21 cellular contexts compared by ENCODE assay signal in the genomic region with DNA sequence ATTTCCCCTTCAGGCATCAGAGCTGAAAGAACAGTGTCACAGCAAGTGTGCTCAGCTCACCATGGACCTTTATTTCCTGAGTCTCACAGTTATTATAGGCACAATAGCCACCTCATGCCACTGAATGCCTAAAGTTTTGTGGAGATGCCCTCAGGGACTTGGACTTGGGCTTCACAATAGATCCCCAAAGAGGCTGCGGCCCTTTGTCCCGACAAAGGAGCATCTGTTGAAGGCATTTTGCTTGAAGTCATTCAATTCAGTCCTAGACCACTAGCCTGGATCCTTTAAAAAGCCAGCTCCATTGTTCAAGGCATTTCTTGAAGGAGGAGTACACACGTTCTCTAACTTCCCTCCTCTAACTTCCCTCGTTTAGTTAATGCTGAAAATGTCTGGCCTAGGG.
DNase-seq lines count a peak whose midpoint lies in the region; ATAC-seq and TF ChIP-seq lines count a peak whose summit lies in the region.
"Had no signal": no experiment of that assay in that cellular context is flagged by ENCODE, and none has a peak within 500 bp of the region (broad histone marks: within the 10 kb centered on the region; RNA-seq: fewer than 3 reads in every experiment).

No MANE protein-coding gene starts in this region.

- H3K9ac ChIP-seq in mesendoderm (ENCODE audit: low read length) = no peak overlapping the region

- no peak overlapping the region for H4K5ac ChIP-seq in mesendoderm (ENCODE audit: low read length)

- H2BK5ac ChIP-seq in mesendoderm (ENCODE audit: low read length) = no peak overlapping the region

- no peaks in the 10 kb centered on the region for H3K79me2 ChIP-seq in mesendoderm (ENCODE audit: control insufficient read depth, insufficient read depth, low read length)

- no peak overlapping the region for H3K23ac ChIP-seq in mesendoderm (ENCODE audit: low read length)

- no peaks in the 10 kb centered on the region for H3K4me1 ChIP-seq in mesendoderm (ENCODE audit: control insufficient read depth, low read depth, low read length)
- H3K4me1 ChIP-seq: BE2C had no signal

- H3K27me3 Mint-ChIP-seq in WTC11 (ENCODE audit: low read depth) = no peaks in the 10 kb centered on the region
- H3K27me3 Mint-ChIP-seq: CD4-positive, CD25-positive, alpha-beta regulatory T cell; CD8-positive, alpha-beta memory T cell; IgD-negative memory B cell had no signal

- peak; percentile 50; the same call in 1 of the 2 replicates for ATAC-seq in WTC11
- ATAC-seq: HepG2 had no signal

- no peaks in the 10 kb centered on the region for H3K9me3 Mint-ChIP-seq in WTC11
- H3K9me3 Mint-ChIP-seq: H9 had no signal

- WGBS in mesendoderm (ENCODE audit: extremely low coverage, insufficient coverage, low lambda C conversion rate) = no CpG with 5 or more reads among the region's 4 CpGs

- no peak overlapping the region for H3K27ac ChIP-seq in mesendoderm (ENCODE audit: low read depth, low read length)

- H3K79me1 ChIP-seq in mesendoderm (ENCODE audit: low read length) = no peaks in the 10 kb centered on the region

- H2BK120ac ChIP-seq in mesendoderm (ENCODE audit: low read depth, low read length) = no peak overlapping the region

- H3K27ac Mint-ChIP-seq in WTC11 = no peak overlapping the region
- H3K27ac Mint-ChIP-seq: CD4-positive, CD25-positive, alpha-beta regulatory T cell; CD8-positive, alpha-beta memory T cell; H9; IgD-negative memory B cell had no signal

- POLR2A ChIA-PET in WTC11 (lab: Charles Lee) = no interaction called here

- no peaks in the 10 kb centered on the region for H3K27me3 ChIP-seq in mesendoderm (ENCODE audit: insufficient read depth, low read length, poor library complexity)
- H3K27me3 ChIP-seq: BE2C had no signal

- H3K4ac ChIP-seq in mesendoderm (ENCODE audit: low read depth, low read length) = no peak overlapping the region

- no peak overlapping the region for H3K18ac ChIP-seq in mesendoderm (ENCODE audit: low read length)

- no peaks in the 10 kb centered on the region for H3K36me3 ChIP-seq in mesendoderm (ENCODE audit: control insufficient read depth, insufficient read depth, low read length)
- H3K36me3 ChIP-seq: BE2C had no signal

- TF ChIP-seq CTCF in WTC11 (IDR thresholded peaks at IDR 0.05) = no peak

- no peak overlapping the region for H3K4me2 ChIP-seq in mesendoderm (ENCODE audit: low read length)

- H3K56ac ChIP-seq in mesendoderm (ENCODE audit: low read length) = no peak overlapping the region

- no peak overlapping the region for H4K8ac ChIP-seq in mesendoderm (ENCODE audit: low read depth, low read length)

- H3K4me3 Mint-ChIP-seq in WTC11 = no peak overlapping the region
- H3K4me3 Mint-ChIP-seq: CD4-positive, CD25-positive, alpha-beta regulatory T cell; CD8-positive, alpha-beta memory T cell; H9; IgD-negative memory B cell had no signal

- no peaks in the 10 kb centered on the region for H3K36me3 Mint-ChIP-seq in WTC11
- H3K36me3 Mint-ChIP-seq: CD4-positive, CD25-positive, alpha-beta regulatory T cell; CD8-positive, alpha-beta memory T cell; IgD-negative memory B cell had no signal

- CTCF ChIA-PET in WTC11 (lab: Charles Lee) = no interaction called here

- DNase-seq in ELF-1 (ENCODE audit: low read depth, low spot score) (peak; percentile 40), NCI-H69 (lab: John Stamatoyannopoulos, UW) (peak; percentile 96), WTC11 (ENCODE audit: low spot score) (no peak), mesendoderm (peak; percentile 68), NCI-H1048 (lab: John Stamatoyannopoulos, UW) (no peak), dermis blood vessel endothelial cell (no peak), hippocampal formation (lab: John Stamatoyannopoulos, UW) (no peak), T-helper 2 cell (no peak)
- DNase-seq: ACHN; BE2C; C1 segment of cervical spinal cord; CD4-positive, CD25-positive, alpha-beta regulatory T cell; CD8-positive, alpha-beta memory T cell; COR-L47; DMS 273 treated with DMSO at 0.1 percent for 48 hours; DMS53; DND-41; EL; H9 had no signal

- H3K4me1 Mint-ChIP-seq in WTC11 = no peaks in the 10 kb centered on the region
- H3K4me1 Mint-ChIP-seq: CD4-positive, CD25-positive, alpha-beta regulatory T cell; CD8-positive, alpha-beta memory T cell; IgD-negative memory B cell had no signal

- H2BK15ac ChIP-seq in mesendoderm (replicated peaks; ENCODE audit: low read depth) = no peak overlapping the region

- no peak overlapping the region for H2AK5ac ChIP-seq in mesendoderm (ENCODE audit: low read length)

- no peak overlapping the region for H3K4me3 ChIP-seq in mesendoderm (ENCODE audit: low read length)

TF ChIP-seq in WTC11, 78 proteins besides CTCF, POLR2A, EP300 and RAD21:
- TF ChIP-seq TEAD4 (CRISPR knock-in tag; IDR thresholded peaks at IDR 0.05) (no peak), HMGA2 (CRISPR knock-in tag; IDR thresholded peaks at IDR 0.05) (peak; percentile 49; the same call in 1 of the 2 replicates)

Comparison
In these comparisons a context has a peak if more than half of its experiments do, and no peak if none do; other contexts are left out.
1. DNase-seq: peak in ELF-1 (single experiment), NCI-H69 (single experiment) and mesendoderm (single experiment); none in WTC11 (single experiment), NCI-H1048 (single experiment), dermis blood vessel endothelial cell (single experiment), hippocampal formation (0 of 2) and T-helper 2 cell (0 of 5).